22 cellular contexts compared by ENCODE assay signal in genomic region chr18:25136416-25137132, GRCh38.
A peak's percentile ranks its signal among the peaks of the same experiment; 100 is the strongest.
DNase-seq lines count a peak whose midpoint lies in the region; ATAC-seq, FAIRE-seq and TF ChIP-seq lines count a peak whose summit lies in the region.
"Had no signal": no experiment of that assay in that cellular context is flagged by ENCODE, and none has a peak within 500 bp of the region (broad histone marks: within the 10 kb centered on the region; RNA-seq: fewer than 3 reads in every experiment).

No MANE protein-coding gene starts in this region.

- no peak for FAIRE-seq in endothelial cell of umbilical vein (lab: Jason Lieb, UNC)
- FAIRE-seq in small intestine (lab: Jason Lieb, UNC), result no peak

- H3K9me3 ChIP-seq in endothelial cell of umbilical vein (replicated peaks; ENCODE audit: control insufficient read depth, insufficient read depth, low read length) (no peaks in the 10 kb centered on the region), right cardiac atrium (ENCODE audit: control insufficient read depth, low read length) (no peaks in the 10 kb centered on the region), small intestine (ENCODE audit: control insufficient read depth, low read depth) (no peaks in the 10 kb centered on the region)
- H3K9me3 ChIP-seq: lower lobe of right lung, right lobe of liver, SJSA1, thyroid gland had no signal

- H2AFZ ChIP-seq in endothelial cell of umbilical vein (ENCODE audit: low read depth, low read length), result no peak overlapping the region

- H3K79me2 ChIP-seq in endothelial cell of umbilical vein (ENCODE audit: control insufficient read depth, insufficient read depth, low read length), result no peaks in the 10 kb centered on the region

- peaks cover 0 to 3% of the 10 kb centered on the region in 2 experiments for H3K36me3 ChIP-seq in endothelial cell of umbilical vein (ENCODE audit: control insufficient read depth in 2 of 2, extremely low read depth in 1 of 2, insufficient read depth in 2 of 2, low read length in 2 of 2)
- H3K36me3 ChIP-seq in small intestine (ENCODE audit: control insufficient read depth in 2 of 2, insufficient read depth in 2 of 2, low read length in 2 of 2), result no peaks in the 10 kb centered on the region
- H3K36me3 ChIP-seq: lower lobe of right lung, right lobe of liver, SJSA1, thyroid gland had no signal

- H3K27ac ChIP-seq in RWPE1, result no peak overlapping the region
- no peak overlapping the region for H3K27ac ChIP-seq in endothelial cell of umbilical vein (ENCODE audit: insufficient read depth, low read depth, low read length)
- H3K27ac ChIP-seq in right cardiac atrium (ENCODE audit: low read length), result peak overlapping the region; percentile 72
- no peak overlapping the region for H3K27ac ChIP-seq in small intestine (ENCODE audit: low read depth in 1 of 2, low read length in 1 of 2)
- H3K27ac ChIP-seq: lower lobe of right lung, right lobe of liver, SJSA1, thyroid gland had no signal

- TF ChIP-seq POLR2A in endothelial cell of umbilical vein (IDR thresholded peaks at IDR 0.05; ENCODE audit: low read depth, low read length), result no peak

- TF ChIP-seq CTCF in RWPE1 (conservative IDR thresholded peaks at IDR 0.05; ENCODE audit: low read depth) (no peak), endothelial cell of umbilical vein (IDR thresholded peaks at IDR 0.05; ENCODE audit: extremely low read depth in 1 of 2, insufficient read depth in 1 of 2, low read depth in 1 of 2, low read length in 2 of 2) (no peak)

- H3K4me2 ChIP-seq in endothelial cell of umbilical vein (ENCODE audit: insufficient read depth, low read length), result no peak overlapping the region

- BruUV-seq in endothelial cell of umbilical vein (replicated peaks; lab: Mats Ljungman, UMichigan), result no TSS peak

- H3K4me1 ChIP-seq in endothelial cell of umbilical vein (ENCODE audit: control insufficient read depth, extremely low read depth, insufficient read depth, low read length), result peaks cover 16% of the 10 kb centered on the region
- peaks cover 17% of the 10 kb centered on the region for H3K4me1 ChIP-seq in right cardiac atrium (ENCODE audit: control insufficient read depth, insufficient read depth, low read length)
- no peaks in the 10 kb centered on the region for H3K4me1 ChIP-seq in small intestine (ENCODE audit: control insufficient read depth in 2 of 2, insufficient read depth in 1 of 2, low read depth in 1 of 2, low read length in 1 of 2)
- H3K4me1 ChIP-seq: right lobe of liver, SJSA1 had no signal

- H3K27me3 ChIP-seq in endothelial cell of umbilical vein (ENCODE audit: control insufficient read depth in 2 of 2, insufficient read depth in 2 of 2, low read length in 2 of 2) (no peaks in the 10 kb centered on the region), right cardiac atrium (ENCODE audit: control insufficient read depth, insufficient read depth) (no peaks in the 10 kb centered on the region), small intestine (ENCODE audit: control insufficient read depth in 2 of 2, insufficient read depth in 2 of 2, low read length in 2 of 2) (no peaks in the 10 kb centered on the region)
- H3K27me3 ChIP-seq: right lobe of liver, SJSA1, thyroid gland had no signal

- POLR2A ChIA-PET in RWPE1 (lab: Yijun Ruan, JAX; ENCODE audit: low non-redundant PET) (no interaction called here), endothelial cell of umbilical vein (lab: Charles Lee) (no interaction called here)

- WGBS in right cardiac atrium, result 47% methylated on average over 9 of the region's 9 CpGs
- 77 to 81% (median 78%) methylated on average over 9 of the region's 9 CpGs for whole genome bisulfite sequencing in small intestine, 3 donors

- dilution Hi-C loops in endothelial cell of umbilical vein (cut with MboI; ENCODE audit: extremely low pct_ligation_motif_present, low sequenced_read_pairs), result no loop called here

- ATAC-seq in right cardiac atrium, result peak; percentile 80 to 92
- no peak for ATAC-seq in GM21576 (IDR thresholded peaks at IDR 0.05; ENCODE audit: unreplicated experiment)
- ATAC-seq: lower lobe of right lung; right lobe of liver; stimulated activated naive B cell treated with anti-CD40 and anti-IgM and Interleukin-4, amounts not matched to agents 10 μg/mL and 1 μg/mL and 100 μg/mL, for 72 hours had no signal

- CTCF ChIA-PET in RWPE1 (lab: Yijun Ruan, JAX), result no interaction called here
- CTCF ChIA-PET in endothelial cell of umbilical vein (lab: Charles Lee), result no interaction called here

- DNase-seq in RWPE1 (ENCODE audit: low spot score) (peak; percentile 1), endothelial cell of umbilical vein (ENCODE audit: low read depth, low spot score) (peak; percentile 41), right cardiac atrium (no peak), small intestine (peak; percentile 1), HCEC 1CT (no peak), foreskin melanocyte (no peak)
- no peak for DNase-seq in activated CD4-positive, alpha-beta T cell treated with anti-CD3 and anti-CD28 coated beads, Interleukin-2, amount 50 U/mL, for 4 hours
- DNase-seq: activated CD4-positive, alpha-beta T cell treated with anti-CD3 and anti-CD28 coated beads, Interleukin-2, amount 50 U/mL, for 48 hours; activated T-cell treated with anti-CD3 and anti-CD28 coated beads for 4 hours; amniotic stem cell; GOT3; head of caudate nucleus; KG1; lower lobe of right lung; NCI-H1048; NCI-H1930; NCI-H345; right lobe of liver; stimulated activated naive B cell treated with anti-CD40 and anti-IgM and Interleukin-4, amounts not matched to agents 10 μg/mL and 1 μg/mL and 100 μg/mL, for 72 hours; thyroid gland had no signal

- intact Hi-C loops in endothelial cell of umbilical vein (cut with micrococcal nuclease), result no loop called here
- intact Hi-C loops in right cardiac atrium (cut with DNase I), result no loop called here

- no peaks in the 10 kb centered on the region for H3K9me1 ChIP-seq in endothelial cell of umbilical vein (replicated peaks; ENCODE audit: control insufficient read depth, extremely low read depth, insufficient read depth, low read length)

- no peak overlapping the region for H3K9ac ChIP-seq in endothelial cell of umbilical vein (replicated peaks; ENCODE audit: extremely low read depth, insufficient read depth, low read length)

- H4K20me1 ChIP-seq in endothelial cell of umbilical vein (replicated peaks; ENCODE audit: control insufficient read depth, extremely low read depth, insufficient read depth, low read length), result peaks cover 5% of the 10 kb centered on the region

- H3K4me3 ChIP-seq in endothelial cell of umbilical vein (replicated peaks in 1 of 3; ENCODE audit: insufficient read depth in 1 of 3, low read depth in 1 of 3, low read length in 3 of 3), result no peak overlapping the region
- H3K4me3 ChIP-seq in right cardiac atrium (ENCODE audit: low read length), result no peak overlapping the region
- H3K4me3 ChIP-seq in small intestine (ENCODE audit: low read depth in 1 of 2, low read length in 2 of 2), result no peak overlapping the region
- H3K4me3 ChIP-seq: lower lobe of right lung, right lobe of liver, SJSA1, thyroid gland had no signal

TF ChIP-seq in endothelial cell of umbilical vein, 7 proteins besides CTCF, POLR2A, EP300 and RAD21:
- TF ChIP-seq EZH2 (IDR thresholded peaks at IDR 0.05; ENCODE audit: borderline replicate concordance, low read depth, low read length, severe bottlenecking) (no peak), JUN (IDR thresholded peaks at IDR 0.05; ENCODE audit: borderline replicate concordance, insufficient read depth, insufficient read length, low read depth) (peak; percentile 62)

Comparison
In these comparisons a context has a peak if more than half of its experiments do, and no peak if none do; other contexts are left out.
1. DNase-seq: peak in RWPE1 (single experiment), endothelial cell of umbilical vein (single experiment) and small intestine (single experiment); none in right cardiac atrium (0 of 3), HCEC 1CT (single experiment), activated CD4-positive, alpha-beta T cell treated with anti-CD3 and anti-CD28 coated beads, Interleukin-2, amount 50 U/mL, for 4 hours (0 of 2) and foreskin melanocyte (single experiment).